In genomic region chr4:86013623-86014022, GRCh38 we compare ENCODE assay signal across 20 cellular contexts.
DNase-seq lines count a peak whose midpoint lies in the region; ATAC-seq and TF ChIP-seq lines count a peak whose summit lies in the region.
"Had no signal": no experiment of that assay in that cellular context is flagged by ENCODE, and none has a peak within 500 bp of the region (broad histone marks: within the 10 kb centered on the region; RNA-seq: fewer than 3 reads in every experiment).

No MANE protein-coding gene starts in this region.

- H3K9ac ChIP-seq in GM23248 = no peak overlapping the region
- peak overlapping the region; percentile 45 for H3K9ac ChIP-seq in adipocyte (ENCODE audit: low read length)
- H3K9ac ChIP-seq in skeletal muscle satellite cell (ENCODE audit: low read depth, low read length) = no peak overlapping the region

- intact Hi-C loops in left colon (cut with DNase I, micrococcal nuclease) = no loop called here

- 73 to 76% methylated on average over 4 of the region's 4 CpGs for WGBS in GM23248 (ENCODE audit: low coverage in 1 of 2, low lambda C conversion rate in 2 of 2, missing lambda C conversion rate in 2 of 2), 2 experiments

- no peak overlapping the region for H2AFZ ChIP-seq in GM23248

- no peaks in the 10 kb centered on the region for H4K20me1 ChIP-seq in GM23248 (ENCODE audit: insufficient read depth)

- H3K36me3 ChIP-seq in GM23248 (ENCODE audit: low read depth) (no peaks in the 10 kb centered on the region), adipocyte (ENCODE audit: control insufficient read depth, insufficient read depth, low read length, severe bottlenecking) (no peaks in the 10 kb centered on the region), skeletal muscle satellite cell (ENCODE audit: insufficient read depth, low read length) (no peaks in the 10 kb centered on the region)
- H3K36me3 ChIP-seq: right lobe of liver, WERI-Rb-1 had no signal

- DNase-seq in GM23248 (peak; percentile 35), adipocyte (ENCODE audit: low read depth) (peak; percentile 43), fibroblast of pulmonary artery (ENCODE audit: low read depth) (peak; percentile 62), AML-193 (lab: John Stamatoyannopoulos, UW) (no peak), left colon (no peak), putamen (ENCODE audit: low spot score) (no peak)
- DNase-seq: activated CD4-positive, alpha-beta T cell treated with anti-CD3 and anti-CD28 coated beads, Interleukin-2, amount 10 ng/mL, durations not matched to agents 7 days and 5 days; activated CD8-positive, alpha-beta memory T cell treated with anti-CD3 and anti-CD28 coated beads, Interleukin-2, amount 10 ng/mL, durations not matched to agents 7 days and 5 days; CD4-positive, alpha-beta T cell; GDM1; H9; hippocampal formation; left ventricle myocardium superior; NCI-H2081; right lobe of liver; stimulated activated CD4-positive, alpha-beta T cell treated with anti-CD3 and anti-CD28 coated beads, Interleukin-15, amount 100 ng/mL, for 24 hours; WERI-Rb-1 had no signal

- H3K27me3 ChIP-seq in GM23248 (replicated peaks; ENCODE audit: insufficient read depth) (no peaks in the 10 kb centered on the region), adipocyte (replicated peaks; ENCODE audit: control insufficient read depth, insufficient read depth, low read length) (no peaks in the 10 kb centered on the region), skeletal muscle satellite cell (ENCODE audit: control insufficient read depth, insufficient read depth, low read length) (peaks cover 7% of the 10 kb centered on the region)
- H3K27me3 ChIP-seq: right lobe of liver had no signal

- H3K4me3 ChIP-seq in GM23248 = no peak overlapping the region
- H3K4me3 ChIP-seq in adipocyte (ENCODE audit: low read length) = peak overlapping the region; percentile 10
- no peak overlapping the region for H3K4me3 ChIP-seq in fibroblast of pulmonary artery (replicated peaks; ENCODE audit: low read depth, low read length)
- no peak overlapping the region for H3K4me3 ChIP-seq in skeletal muscle satellite cell (ENCODE audit: low read length)
- H3K4me3 ChIP-seq: right lobe of liver had no signal

- TF ChIP-seq CTCF in fibroblast of pulmonary artery (IDR thresholded peaks at IDR 0.05; ENCODE audit: low read length, missing control alignments) = no peak

- H3F3A ChIP-seq in GM23248 (ENCODE audit: insufficient read depth) = peaks cover 35% of the 10 kb centered on the region; the same call in 1 of the 2 replicates

- H3K9me3 ChIP-seq in GM23248 (ENCODE audit: low read depth) (no peaks in the 10 kb centered on the region), adipocyte (ENCODE audit: control insufficient read depth, low read length) (no peaks in the 10 kb centered on the region), skeletal muscle satellite cell (replicated peaks; ENCODE audit: low read length) (no peaks in the 10 kb centered on the region)
- H3K9me3 ChIP-seq: right lobe of liver had no signal

- H3K4me2 ChIP-seq in GM23248 (ENCODE audit: unreplicated experiment) (peak overlapping the region; percentile 50), skeletal muscle satellite cell (ENCODE audit: low read length) (peak overlapping the region; percentile 11)

- ATAC-seq in left colon (no peak), GM19324 (IDR thresholded peaks at IDR 0.05; ENCODE audit: low FRiP score, unreplicated experiment) (no peak)
- ATAC-seq: activated CD8-positive, alpha-beta memory T cell treated with anti-CD3 and anti-CD28 coated beads, Interleukin-2, amount 10 ng/mL, durations not matched to agents 7 days and 5 days; left ventricle myocardium superior; right lobe of liver had no signal

- peaks cover 41% of the 10 kb centered on the region for H3K4me1 ChIP-seq in GM23248 (ENCODE audit: insufficient read depth)
- peaks cover 51% of the 10 kb centered on the region for H3K4me1 ChIP-seq in adipocyte (ENCODE audit: control insufficient read depth, insufficient read depth, low read length)
- H3K4me1 ChIP-seq in skeletal muscle satellite cell (ENCODE audit: control insufficient read depth, insufficient read depth, low read length) = peaks cover 47% of the 10 kb centered on the region
- H3K4me1 ChIP-seq: right lobe of liver had no signal

- in situ Hi-C loops in GM23248 (cut with MboI) = no loop called here

- H3K27ac ChIP-seq in GM23248 = no peak overlapping the region
- H3K27ac ChIP-seq: HL-60, right lobe of liver, WERI-Rb-1 had no signal

- H3K79me2 ChIP-seq in GM23248 (ENCODE audit: insufficient read depth) = no peaks in the 10 kb centered on the region

- no peaks in the 10 kb centered on the region for H3K9me2 ChIP-seq in GM23248 (ENCODE audit: insufficient read depth)

Comparison
In these comparisons a context has a peak if more than half of its experiments do, and no peak if none do; other contexts are left out.
1. DNase-seq: peak in GM23248 (single experiment), adipocyte (single experiment) and fibroblast of pulmonary artery (single experiment); none in AML-193 (0 of 2), left colon (0 of 2) and putamen (single experiment).